In the genomic region with DNA sequence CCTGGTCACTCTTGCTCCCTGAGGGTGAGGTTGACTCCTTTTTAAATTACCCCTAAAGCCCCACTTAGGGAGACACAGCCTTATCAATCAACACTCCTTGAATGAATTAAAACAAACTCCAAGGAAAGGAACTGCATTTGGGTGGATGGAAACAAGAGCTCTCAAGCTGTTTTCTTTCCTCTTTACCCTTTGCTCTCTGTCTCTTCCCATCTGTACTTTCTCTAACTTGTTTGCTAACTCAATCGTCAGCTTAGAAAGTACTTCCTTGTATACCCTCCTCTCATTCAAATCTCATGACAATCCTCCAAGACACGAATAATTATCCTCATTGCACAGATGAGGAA, we compare ENCODE assay signal across 1 cellular context.
TF ChIP-seq lines count a peak whose summit lies in the region.

No MANE protein-coding gene starts in this region.

TF ChIP-seq in HepG2, 621 proteins besides CTCF, POLR2A, EP300 and RAD21 (continues in another document):
- no peak for TF ChIP-seq REST (IDR thresholded peaks at IDR 0.05; ENCODE audit: borderline replicate concordance in 1 of 2, low read depth in 1 of 2, low read length in 2 of 2)
- 0 out of 2 replicates have a peak, but pooled peaks have one; percentile 8 for TF ChIP-seq ZSCAN30 (CRISPR knock-in tag; IDR thresholded peaks at IDR 0.05)
- no peak for TF ChIP-seq CENPX (CRISPR knock-in tag; IDR thresholded peaks at IDR 0.05)
- TF ChIP-seq ZNF205 (CRISPR knock-in tag; IDR thresholded peaks at IDR 0.05) = peak; percentile 59
- TF ChIP-seq SNAPC4 (CRISPR knock-in tag; IDR thresholded peaks at IDR 0.05) = peak; percentile 8; the same call in 1 of the 2 replicates
- no peak for TF ChIP-seq SMARCC2 (IDR thresholded peaks at IDR 0.05)
- TF ChIP-seq ARID3A (IDR thresholded peaks at IDR 0.05; ENCODE audit: low read depth, low read length) = no peak
- TF ChIP-seq, protein P1, sequence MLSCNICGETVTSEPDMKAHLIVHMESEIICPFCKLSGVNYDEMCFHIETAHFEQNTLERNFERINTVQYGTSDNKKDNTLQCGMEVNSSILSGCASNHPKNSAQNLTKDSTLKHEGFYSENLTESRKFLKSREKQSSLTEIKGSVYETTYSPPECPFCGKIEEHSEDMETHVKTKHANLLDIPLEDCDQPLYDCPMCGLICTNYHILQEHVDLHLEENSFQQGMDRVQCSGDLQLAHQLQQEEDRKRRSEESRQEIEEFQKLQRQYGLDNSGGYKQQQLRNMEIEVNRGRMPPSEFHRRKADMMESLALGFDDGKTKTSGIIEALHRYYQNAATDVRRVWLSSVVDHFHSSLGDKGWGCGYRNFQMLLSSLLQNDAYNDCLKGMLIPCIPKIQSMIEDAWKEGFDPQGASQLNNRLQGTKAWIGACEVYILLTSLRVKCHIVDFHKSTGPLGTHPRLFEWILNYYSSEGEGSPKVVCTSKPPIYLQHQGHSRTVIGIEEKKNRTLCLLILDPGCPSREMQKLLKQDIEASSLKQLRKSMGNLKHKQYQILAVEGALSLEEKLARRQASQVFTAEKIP (CRISPR knock-in tag; IDR thresholded peaks at IDR 0.05; ENCODE audit: borderline replicate concordance) = no peak
- TF ChIP-seq ZNF883 (CRISPR knock-in tag; IDR thresholded peaks at IDR 0.05; ENCODE audit: not compliant biosample characterization) = no peak
- TF ChIP-seq, protein P2, sequence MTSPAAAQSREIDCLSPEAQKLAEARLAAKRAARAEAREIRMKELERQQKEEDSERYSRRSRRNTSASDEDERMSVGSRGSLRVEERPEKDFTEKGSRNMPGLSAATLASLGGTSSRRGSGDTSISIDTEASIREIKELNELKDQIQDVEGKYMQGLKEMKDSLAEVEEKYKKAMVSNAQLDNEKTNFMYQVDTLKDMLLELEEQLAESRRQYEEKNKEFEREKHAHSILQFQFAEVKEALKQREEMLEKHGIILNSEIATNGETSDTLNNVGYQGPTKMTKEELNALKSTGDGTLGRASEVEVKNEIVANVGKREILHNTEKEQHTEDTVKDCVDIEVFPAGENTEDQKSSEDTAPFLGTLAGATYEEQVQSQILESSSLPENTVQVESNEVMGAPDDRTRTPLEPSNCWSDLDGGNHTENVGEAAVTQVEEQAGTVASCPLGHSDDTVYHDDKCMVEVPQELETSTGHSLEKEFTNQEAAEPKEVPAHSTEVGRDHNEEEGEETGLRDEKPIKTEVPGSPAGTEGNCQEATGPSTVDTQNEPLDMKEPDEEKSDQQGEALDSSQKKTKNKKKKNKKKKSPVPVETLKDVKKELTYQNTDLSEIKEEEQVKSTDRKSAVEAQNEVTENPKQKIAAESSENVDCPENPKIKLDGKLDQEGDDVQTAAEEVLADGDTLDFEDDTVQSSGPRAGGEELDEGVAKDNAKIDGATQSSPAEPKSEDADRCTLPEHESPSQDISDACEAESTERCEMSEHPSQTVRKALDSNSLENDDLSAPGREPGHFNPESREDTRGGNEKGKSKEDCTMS (CRISPR knock-in tag; conservative IDR thresholded peaks at IDR 0.05) = no peak
- no peak for TF ChIP-seq PPARG (CRISPR knock-in tag; conservative IDR thresholded peaks at IDR 0.05)
- TF ChIP-seq SRSF4 (IDR thresholded peaks at IDR 0.05; ENCODE audit: low read depth, low read length, poor library complexity, severe bottlenecking) = no peak
- no peak for TF ChIP-seq PRPF4 (IDR thresholded peaks at IDR 0.05; ENCODE audit: low read depth, low read length, poor library complexity, severe bottlenecking)
- TF ChIP-seq, protein P3, sequence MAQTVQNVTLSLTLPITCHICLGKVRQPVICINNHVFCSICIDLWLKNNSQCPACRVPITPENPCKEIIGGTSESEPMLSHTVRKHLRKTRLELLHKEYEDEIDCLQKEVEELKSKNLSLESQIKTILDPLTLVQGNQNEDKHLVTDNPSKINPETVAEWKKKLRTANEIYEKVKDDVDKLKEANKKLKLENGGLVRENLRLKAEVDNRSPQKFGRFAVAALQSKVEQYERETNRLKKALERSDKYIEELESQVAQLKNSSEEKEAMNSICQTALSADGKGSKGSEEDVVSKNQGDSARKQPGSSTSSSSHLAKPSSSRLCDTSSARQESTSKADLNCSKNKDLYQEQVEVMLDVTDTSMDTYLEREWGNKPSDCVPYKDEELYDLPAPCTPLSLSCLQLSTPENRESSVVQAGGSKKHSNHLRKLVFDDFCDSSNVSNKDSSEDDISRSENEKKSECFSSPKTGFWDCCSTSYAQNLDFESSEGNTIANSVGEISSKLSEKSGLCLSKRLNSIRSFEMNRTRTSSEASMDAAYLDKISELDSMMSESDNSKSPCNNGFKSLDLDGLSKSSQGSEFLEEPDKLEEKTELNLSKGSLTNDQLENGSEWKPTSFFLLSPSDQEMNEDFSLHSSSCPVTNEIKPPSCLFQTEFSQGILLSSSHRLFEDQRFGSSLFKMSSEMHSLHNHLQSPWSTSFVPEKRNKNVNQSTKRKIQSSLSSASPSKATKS (CRISPR knock-in tag; IDR thresholded peaks at IDR 0.05) = no peak
- TF ChIP-seq ZNF766 (CRISPR knock-in tag; IDR thresholded peaks at IDR 0.05; ENCODE audit: borderline replicate concordance) = no peak
- 0 out of 2 replicates have a peak, but pooled peaks have one; percentile 28 for TF ChIP-seq DMTF1 (CRISPR knock-in tag; IDR thresholded peaks at IDR 0.05)
- TF ChIP-seq ZBTB2 (CRISPR knock-in tag; IDR thresholded peaks at IDR 0.05; ENCODE audit: low read depth) = peak; percentile 21; the same call in 1 of the 2 replicates
- TF ChIP-seq ZNF589 (CRISPR knock-in tag; conservative IDR thresholded peaks at IDR 0.05) = no peak
- no peak; the same call in 1 of the 2 replicates for TF ChIP-seq NCOA1 (CRISPR knock-in tag; IDR thresholded peaks at IDR 0.05)
